ENCODE assay signal across 19 cellular contexts in the genomic region with DNA sequence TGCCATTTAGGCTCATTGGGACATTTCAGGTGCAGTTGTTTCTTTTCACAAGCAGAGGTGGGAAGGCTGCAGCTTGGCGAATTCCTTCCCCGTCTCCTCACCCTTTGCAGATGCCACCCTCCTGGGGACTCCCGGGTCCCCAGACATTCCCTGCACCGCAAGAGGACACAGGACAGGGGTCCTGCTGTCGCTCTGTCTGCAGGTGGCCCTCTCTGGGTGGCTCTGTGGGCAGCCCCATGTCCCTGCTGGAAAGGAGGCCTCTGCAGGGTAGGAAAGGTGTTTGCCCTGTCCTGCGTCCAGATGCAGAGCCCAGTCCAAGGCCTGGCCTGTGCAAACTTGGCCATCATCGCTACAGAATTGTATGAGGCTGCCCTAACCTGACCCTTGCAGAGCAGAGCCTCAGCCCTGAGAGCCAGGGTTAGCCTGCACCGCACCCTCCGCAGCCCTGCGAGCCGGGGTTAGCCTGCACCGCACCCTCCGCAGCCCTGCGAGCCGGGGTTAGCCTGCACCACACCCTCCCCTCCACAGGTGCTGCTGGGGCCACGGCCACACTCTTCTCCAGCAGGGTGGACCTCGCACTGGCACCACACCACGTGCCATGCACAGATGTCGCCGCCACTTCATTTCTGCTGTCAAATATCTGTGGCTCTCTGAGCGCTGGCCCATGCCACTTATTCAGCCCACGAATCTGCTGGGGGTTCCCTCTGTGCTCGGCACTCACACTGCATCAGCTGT.
DNase-seq lines count a peak whose midpoint lies in the region; ATAC-seq and TF ChIP-seq lines count a peak whose summit lies in the region.
"Had no signal": no experiment of that assay in that cellular context is flagged by ENCODE, and none has a peak within 500 bp of the region (broad histone marks: within the 10 kb centered on the region; RNA-seq: fewer than 3 reads in every experiment).

No MANE protein-coding gene starts in this region.

- peak; percentile 46 for DNase-seq in cardiac septum (ENCODE audit: low spot score)
- no peak for DNase-seq in left ventricle myocardium inferior
- peak; percentile 19 for DNase-seq in left ventricle myocardium superior
- DNase-seq in trophoblast cell, result no peak
- peak; percentile 48 for DNase-seq in upper lobe of right lung
- no peak for DNase-seq in NCI-H1436 (lab: John Stamatoyannopoulos, UW)
- DNase-seq in superior temporal gyrus (ENCODE audit: extremely low spot score), result no peak
- DNase-seq in stimulated activated CD4-positive, alpha-beta T cell treated with anti-CD3 and anti-CD28 coated beads, Interleukin-2, amount 100 ng/mL, for 24 hours, result no peak
- DNase-seq: DMS 273 treated with DMSO at 0.1 percent for 48 hours, GDM1, HCEC 1CT, Kasumi-1, NCI-H1417, NCI-H2029 treated with DMSO at 0.1 percent for 48 hours, NCI-H2171 treated with DMSO at 0.1 percent for 48 hours, NCI-H748 treated with DMSO at 0.1 percent for 48 hours, RPMI8226 had no signal

- H4K8ac ChIP-seq in trophoblast cell (ENCODE audit: low read depth, low read length), result no peak overlapping the region

- H3K79me2 ChIP-seq in trophoblast cell (ENCODE audit: control insufficient read depth, insufficient read depth, low read length, poor library complexity), result no peaks in the 10 kb centered on the region

- no peak overlapping the region for H3K4ac ChIP-seq in trophoblast cell (ENCODE audit: low read depth, low read length)

- H2BK5ac ChIP-seq in trophoblast cell (ENCODE audit: low read depth, low read length, poor library complexity), result no peak overlapping the region

- H2AK5ac ChIP-seq in trophoblast cell (ENCODE audit: low read length), result no peak overlapping the region

- no peaks in the 10 kb centered on the region for H3K9me3 ChIP-seq in left ventricle myocardium inferior (replicated peaks)
- H3K9me3 ChIP-seq in trophoblast cell (ENCODE audit: insufficient read depth, low read depth, low read length), result peaks cover 3% of the 10 kb centered on the region
- H3K9me3 ChIP-seq in upper lobe of right lung, result no peaks in the 10 kb centered on the region

- no peak overlapping the region for H4K91ac ChIP-seq in trophoblast cell (ENCODE audit: low read depth, low read length)

- no peak overlapping the region for H4K12ac ChIP-seq in trophoblast cell (ENCODE audit: low read depth, low read length)

- TF ChIP-seq CTCF in left ventricle myocardium inferior (IDR thresholded peaks at IDR 0.05; ENCODE audit: borderline replicate concordance) (no peak), upper lobe of right lung (IDR thresholded peaks at IDR 0.05) (no peak)

- no peak overlapping the region for H3K27ac ChIP-seq in left ventricle myocardium inferior (replicated peaks)
- no peak overlapping the region for H3K27ac ChIP-seq in trophoblast cell (ENCODE audit: low read depth, low read length)
- no peak overlapping the region for H3K27ac ChIP-seq in upper lobe of right lung
- H3K27ac ChIP-seq: C4-2B had no signal

- no peak overlapping the region for H2BK120ac ChIP-seq in trophoblast cell (ENCODE audit: insufficient read depth, low read length, poor library complexity)

- no peak overlapping the region for H3K4me2 ChIP-seq in trophoblast cell (ENCODE audit: low read length)

- H3K9ac ChIP-seq in trophoblast cell (ENCODE audit: low read length), result no peak overlapping the region

- H3K23ac ChIP-seq in trophoblast cell (ENCODE audit: low read length), result no peak overlapping the region

- H3K36me3 ChIP-seq in left ventricle myocardium inferior (no peaks in the 10 kb centered on the region), trophoblast cell (ENCODE audit: control insufficient read depth in 1 of 2, insufficient read depth in 2 of 2, low read length in 2 of 2) (no peaks in the 10 kb centered on the region), upper lobe of right lung (no peaks in the 10 kb centered on the region)

- no peak overlapping the region for H3K4me3 ChIP-seq in left ventricle myocardium inferior
- peak overlapping the region; percentile 60 for H3K4me3 ChIP-seq in trophoblast cell (ENCODE audit: low read depth, low read length)
- no peak overlapping the region for H3K4me3 ChIP-seq in upper lobe of right lung
- H3K4me3 ChIP-seq: GM12878 had no signal

- H2AFZ ChIP-seq in trophoblast cell (ENCODE audit: insufficient read depth, low read length, poor library complexity), result no peak overlapping the region

- H3K27me3 ChIP-seq in left ventricle myocardium inferior (ENCODE audit: low read depth) (peaks cover 50% of the 10 kb centered on the region), trophoblast cell (ENCODE audit: insufficient read depth, low read length) (no peaks in the 10 kb centered on the region), upper lobe of right lung (peaks cover 32% of the 10 kb centered on the region)

- ATAC-seq in left ventricle myocardium superior (no peak), upper lobe of right lung (no peak)
- ATAC-seq: GM12878 had no signal

- no peak overlapping the region for H3K14ac ChIP-seq in trophoblast cell (ENCODE audit: low read length)

- H3K4me1 ChIP-seq in left ventricle myocardium inferior, result no peaks in the 10 kb centered on the region
- H3K4me1 ChIP-seq in trophoblast cell (ENCODE audit: control insufficient read depth in 1 of 2, insufficient read depth in 2 of 2, low read length in 2 of 2), result no peaks in the 10 kb centered on the region
- H3K4me1 ChIP-seq in upper lobe of right lung, result no peaks in the 10 kb centered on the region

- H2BK12ac ChIP-seq in trophoblast cell (ENCODE audit: low read length), result no peak overlapping the region

- no CpG with 5 or more reads among the region's 23 CpGs for WGBS in trophoblast cell (ENCODE audit: extremely low coverage, insufficient coverage, insufficient read length)

- H3K79me1 ChIP-seq in trophoblast cell (ENCODE audit: low read length), result no peaks in the 10 kb centered on the region

- H3K18ac ChIP-seq in trophoblast cell (ENCODE audit: low read length), result no peak overlapping the region

- intact Hi-C loops in cardiac septum (cut with DNase I) (no loop called here), left ventricle myocardium inferior (cut with micrococcal nuclease) (no loop called here), left ventricle myocardium superior (cut with micrococcal nuclease) (no loop called here), upper lobe of right lung (cut with DNase I) (no loop called here)

Comparison
In these comparisons a context has a peak if more than half of its experiments do, and no peak if none do; other contexts are left out.
1. DNase-seq: peak in cardiac septum (single experiment), left ventricle myocardium superior (single experiment) and upper lobe of right lung (single experiment); none in left ventricle myocardium inferior (single experiment), trophoblast cell (0 of 2), NCI-H1436 (single experiment), superior temporal gyrus (single experiment) and stimulated activated CD4-positive, alpha-beta T cell treated with anti-CD3 and anti-CD28 coated beads, Interleukin-2, amount 100 ng/mL, for 24 hours (0 of 2).